8 cellular contexts compared by ENCODE assay signal in the genomic region with DNA sequence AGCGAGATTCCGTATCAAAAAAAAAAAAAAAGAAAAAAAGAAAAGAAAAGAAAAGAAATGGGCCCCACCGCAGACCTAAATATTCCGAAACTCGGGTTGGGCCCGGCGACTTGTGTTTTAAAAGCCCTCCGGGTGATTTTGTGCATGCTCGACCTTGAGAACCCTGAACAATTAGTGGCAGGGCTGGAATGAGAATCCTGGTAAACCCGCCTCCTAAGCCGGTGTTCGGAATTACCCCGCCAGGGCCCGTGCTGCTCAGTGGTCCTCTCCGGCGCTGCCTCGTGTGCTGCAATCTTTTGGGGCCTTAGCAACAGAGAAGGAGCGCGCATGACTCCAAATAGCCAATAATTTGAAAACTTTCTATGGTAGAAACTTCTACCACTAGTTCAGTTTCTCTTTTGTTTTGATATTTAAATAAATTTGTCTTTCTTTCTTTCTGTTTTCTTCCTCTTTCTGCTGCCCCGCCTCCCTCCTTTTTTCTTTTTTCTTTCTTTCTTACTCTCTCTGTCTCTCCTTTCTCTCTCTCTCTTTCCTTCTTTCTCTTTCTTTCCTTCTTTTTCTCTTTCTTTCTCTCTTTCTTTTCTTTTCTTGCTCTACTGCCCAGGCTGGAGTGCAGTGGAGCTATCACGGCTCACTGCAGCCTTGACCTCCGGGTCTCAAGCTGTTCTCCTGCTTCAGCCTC. TPM values are rescaled to one million over a fixed set of nuclear protein-coding genes. Genes with fewer than 3 reads are reported as not detected.
A peak's percentile ranks its signal among the peaks of the same experiment; 100 is the strongest.
DNase-seq lines count a peak whose midpoint lies in the region; ATAC-seq and TF ChIP-seq lines count a peak whose summit lies in the region.

No MANE protein-coding gene starts in this region.

- no peaks in the 10 kb centered on the region for H3K9me2 ChIP-seq in Karpas-422 (replicated peaks; ENCODE audit: insufficient read depth, low read length)

- H3K36me3 ChIP-seq in Karpas-422 (ENCODE audit: insufficient read depth, low read length) = no peaks in the 10 kb centered on the region
- H3K36me3 ChIP-seq in breast epithelium = no peaks in the 10 kb centered on the region
- no peaks in the 10 kb centered on the region for H3K36me3 ChIP-seq in mucosa of descending colon (ENCODE audit: low read depth)

- no peaks in the 10 kb centered on the region for H4K20me1 ChIP-seq in Karpas-422 (ENCODE audit: insufficient read depth, low read depth, low read length)

- TF ChIP-seq CTCF in AG04449 (IDR thresholded peaks at IDR 0.05; ENCODE audit: insufficient read depth, low read length, missing control alignments) (no peak), breast epithelium (IDR thresholded peaks at IDR 0.05) (no peak), mucosa of descending colon (IDR thresholded peaks at IDR 0.05) (no peak)

- no peak for DNase-seq in AG04449 (ENCODE audit: low read depth, low spot score)
- DNase-seq in Karpas-422 = no peak
- DNase-seq in breast epithelium (ENCODE audit: low spot score in 2 of 2) = no peak
- DNase-seq in mucosa of descending colon = peak in 2 of 3 donors; percentile 42 to 47
- no peak for DNase-seq in cortex of kidney (lab: John Stamatoyannopoulos, UW)
- DNase-seq in NCI-H524 (lab: John Stamatoyannopoulos, UW) = no peak

- POLR2A ChIA-PET in AG04449 (lab: Yijun Ruan, JAX) = interaction anchor here (0.7 kb wide), 1 partner anchor 696 kb away, joined by 3 read pairs; no protein-coding TSS in a partner anchor

- no peaks in the 10 kb centered on the region for H3K79me2 ChIP-seq in Karpas-422 (ENCODE audit: low read length)

- H3K27ac ChIP-seq in Karpas-422 (ENCODE audit: low read length) (no peak overlapping the region), breast epithelium (no peak overlapping the region)

- H3K27me3 ChIP-seq in Karpas-422 (ENCODE audit: low read length) = no peaks in the 10 kb centered on the region
- no peaks in the 10 kb centered on the region for H3K27me3 ChIP-seq in breast epithelium

- no peak for TF ChIP-seq POLR2A in breast epithelium (IDR thresholded peaks at IDR 0.05)

- peak overlapping the region; percentile 99 for H3K4me2 ChIP-seq in Karpas-422 (ENCODE audit: low read depth, low read length, poor library complexity, severe bottlenecking)

- H2AFZ ChIP-seq in Karpas-422 (ENCODE audit: low read length) = no peak overlapping the region

- peak; percentile 50 for ATAC-seq in GM18502 (IDR thresholded peaks at IDR 0.05; ENCODE audit: poor library complexity, unreplicated experiment)
- peak; percentile 14 for ATAC-seq in mucosa of descending colon
- no peak for ATAC-seq in HG02970 (IDR thresholded peaks at IDR 0.05; ENCODE audit: low FRiP score, unreplicated experiment)

- H3K9me3 ChIP-seq in Karpas-422 (ENCODE audit: low read length) (no peaks in the 10 kb centered on the region), breast epithelium (no peaks in the 10 kb centered on the region), mucosa of descending colon (no peaks in the 10 kb centered on the region)

- H3K4me3 ChIP-seq in AG04449 (ENCODE audit: low read depth, low read length) (peak overlapping the region; percentile 38), Karpas-422 (ENCODE audit: low read length) (no peak overlapping the region), breast epithelium (peak overlapping the region; percentile 46 to 71 (median 69)), mucosa of descending colon (no peak overlapping the region)

- H3K9ac ChIP-seq in Karpas-422 (ENCODE audit: low read length) = no peak overlapping the region

- intact Hi-C loops in breast epithelium (cut with DNase I; ENCODE audit: low total_unique reads) = no loop called here
- intact Hi-C loops in mucosa of descending colon (cut with DNase I, micrococcal nuclease) = no loop called here

- CTCF ChIA-PET in AG04449 (lab: Yijun Ruan, JAX) = interaction anchor here (0.8 to 2.0 kb wide), 2 partner anchors 11 to 29 kb away, joined by 3 to 4 read pairs; no protein-coding TSS in a partner anchor

- H3K4me1 ChIP-seq in Karpas-422 (ENCODE audit: low read length) (peaks cover 34% of the 10 kb centered on the region), breast epithelium (peaks cover 0 to 4% of the 10 kb centered on the region in 2 donors), mucosa of descending colon (ENCODE audit: low read depth) (peaks cover 14% of the 10 kb centered on the region)

RNA-seq across cellular contexts. Expression of gene GALNT6, which starts 1.5 kb away (rescaled TPM):
- total RNA-seq in Karpas-422 (2014; rRNA removed; shearing (Covaris generic); ENCODE audit: low replicate concordance) = 9.1 and 9.6 TPM in 2 replicates
- total RNA-seq in breast epithelium = 10 to 100 TPM in 2 of 3 donors, 1 to 10 TPM in 1; 5.8 to 55.8 (median 48.2) TPM
- 10 to 100 TPM; 10.7 to 20.6 (median 17.9) TPM for total RNA-seq in mucosa of descending colon

RNA-seq across cellular contexts. Expression of gene SLC4A8, which starts 31.9 kb away (rescaled TPM):
- total RNA-seq in Karpas-422 (2014; rRNA removed; shearing (Covaris generic); ENCODE audit: low replicate concordance) = 0.43 and 9.1 TPM in 2 replicates
- 1 to 10 TPM in 2 of 3 donors, under 1 TPM in 1; 0.64 to 8.3 (median 6.2) TPM for total RNA-seq in breast epithelium
- total RNA-seq in mucosa of descending colon = 1 to 10 TPM in 2 of 3 donors, under 1 TPM in 1; 0.84 to 1.8 (median 1.5) TPM

RNA-seq across cellular contexts. Expression of gene CELA1, which starts 46.2 kb away (rescaled TPM):
- not detected in 2 replicates for total RNA-seq in Karpas-422 (2014; rRNA removed; shearing (Covaris generic); ENCODE audit: low replicate concordance)
- total RNA-seq in breast epithelium (not detected), mucosa of descending colon (not detected)

Comparison
In these comparisons a context has a peak if more than half of its experiments do, and no peak if none do; other contexts are left out.
1. DNase-seq: peak in mucosa of descending colon (2 of 3); none in AG04449 (single experiment), Karpas-422 (single experiment), breast epithelium (0 of 2), cortex of kidney (single experiment) and NCI-H524 (0 of 2).
2. H3K4me3 ChIP-seq: peak in AG04449 (single experiment) and breast epithelium (3 of 3); none in Karpas-422 (single experiment) and mucosa of descending colon (single experiment).